9 cellular contexts compared by ENCODE assay signal in genomic region chr17:4533522-4534502, GRCh38. TPM values are rescaled to one million over a fixed set of nuclear protein-coding genes. Genes with fewer than 3 reads are reported as not detected.
A peak's percentile ranks its signal among the peaks of the same experiment; 100 is the strongest.
DNase-seq lines count a peak whose midpoint lies in the region; ATAC-seq and TF ChIP-seq lines count a peak whose summit lies in the region.
"Had no signal": no experiment of that assay in that cellular context is flagged by ENCODE, and none has a peak within 500 bp of the region (broad histone marks: within the 10 kb centered on the region; RNA-seq: fewer than 3 reads in every experiment).

No MANE protein-coding gene starts in this region.

- H3K27ac ChIP-seq in duodenal mucosa (ENCODE audit: low read depth, low read length), result peak overlapping the region; percentile 3
- H3K27ac ChIP-seq in neural progenitor cell, result no peak overlapping the region
- H3K27ac ChIP-seq: prostate gland had no signal

- no peak for ATAC-seq in HG03439 (IDR thresholded peaks at IDR 0.05; ENCODE audit: unreplicated experiment)

- H3K4me1 ChIP-seq in duodenal mucosa (ENCODE audit: control insufficient read depth in 1 of 2, insufficient read depth in 2 of 2, low read length in 2 of 2) (peaks cover 14 to 23% of the 10 kb centered on the region in 2 donors), neural progenitor cell (peaks cover 22% of the 10 kb centered on the region)
- H3K4me1 ChIP-seq: prostate gland had no signal

- H3K9me3 ChIP-seq in duodenal mucosa (ENCODE audit: control insufficient read depth in 1 of 2, low read length in 2 of 2), result no peaks in the 10 kb centered on the region
- H3K9me3 ChIP-seq in neural progenitor cell (ENCODE audit: low read depth), result no peaks in the 10 kb centered on the region
- H3K9me3 ChIP-seq: prostate gland had no signal

- H3K36me3 Mint-ChIP-seq in neural progenitor cell, result no peaks in the 10 kb centered on the region

- H3K27me3 Mint-ChIP-seq in neural progenitor cell (ENCODE audit: insufficient read depth, low read depth), result peaks cover 3% of the 10 kb centered on the region

- H3K9ac ChIP-seq in duodenal mucosa (ENCODE audit: low read depth in 1 of 2, low read length in 2 of 2) (no peak overlapping the region), neural progenitor cell (no peak overlapping the region)

- no peak overlapping the region for H3K4me3 ChIP-seq in duodenal mucosa (ENCODE audit: low read depth in 1 of 2, low read length in 2 of 2)
- no peak overlapping the region for H3K4me3 ChIP-seq in neural progenitor cell
- H3K4me3 ChIP-seq: prostate gland had no signal

- TF ChIP-seq CTCF in neural progenitor cell (IDR thresholded peaks at IDR 0.05), result peak; percentile 14

- H3K36me3 ChIP-seq in duodenal mucosa (ENCODE audit: control insufficient read depth in 1 of 2, insufficient read depth in 2 of 2, low read length in 2 of 2), result peaks cover 0 to 22% of the 10 kb centered on the region in 2 donors
- H3K36me3 ChIP-seq in neural progenitor cell, result no peaks in the 10 kb centered on the region
- H3K36me3 ChIP-seq: prostate gland had no signal

- H2AFZ ChIP-seq in neural progenitor cell (replicated peaks), result no peak overlapping the region

- no peak overlapping the region for H3K4me2 ChIP-seq in neural progenitor cell

- no peak overlapping the region for H3K4me3 Mint-ChIP-seq in neural progenitor cell

- no peaks in the 10 kb centered on the region for H3K9me3 Mint-ChIP-seq in neural progenitor cell

- H3F3A ChIP-seq in neural progenitor cell (ENCODE audit: low read depth), result peaks cover 3% of the 10 kb centered on the region

- H3K27me3 ChIP-seq in duodenal mucosa (ENCODE audit: control insufficient read depth in 1 of 2, insufficient read depth in 2 of 2, low read length in 2 of 2) (no peaks in the 10 kb centered on the region), neural progenitor cell (peaks cover 10% of the 10 kb centered on the region)

- DNase-seq in DMS 273 (lab: John Stamatoyannopoulos, UW; ENCODE audit: unreplicated experiment) (peak; percentile 80), M059J (ENCODE audit: low read depth) (peak; percentile 23), neural progenitor cell (ENCODE audit: low spot score) (peak; percentile 66), NCI-H2029 treated with DMSO at 0.1 percent for 48 hours (lab: John Stamatoyannopoulos, UW) (no peak), NCI-H146 (lab: John Stamatoyannopoulos, UW) (no peak), G401 (ENCODE audit: low spot score) (no peak)

- no peaks in the 10 kb centered on the region for H3K4me1 Mint-ChIP-seq in neural progenitor cell

- peak overlapping the region; percentile 33 for H3K27ac Mint-ChIP-seq in neural progenitor cell

- H3K79me2 ChIP-seq in neural progenitor cell (ENCODE audit: low read depth), result no peaks in the 10 kb centered on the region

- in situ Hi-C loops in G401 (cut with HindIII; ENCODE audit: low sequenced_read_pairs), result no loop called here

- H4K20me1 ChIP-seq in neural progenitor cell (ENCODE audit: low read depth), result no peaks in the 10 kb centered on the region

RNA-seq across cellular contexts. Expression of gene MYBBP1A, which starts 21.4 kb away (rescaled TPM):
- total RNA-seq in M059J (2014; rRNA removed; shearing (Covaris generic)), result 26.9 and 45.3 TPM in 2 replicates
- total RNA-seq in neural progenitor cell (ENCODE audit: low replicate concordance), result 17.4 and 44.6 TPM in 2 replicates
- 89.3 and 91.6 TPM in 2 replicates for total RNA-seq in G401 (2014; rRNA removed; shearing (Covaris generic))

RNA-seq across cellular contexts. Expression of gene GGT6, which starts 26.6 kb away (rescaled TPM):
- not detected in 2 replicates for total RNA-seq in M059J (2014; rRNA removed; shearing (Covaris generic))
- not detected in 2 replicates for total RNA-seq in neural progenitor cell (ENCODE audit: low replicate concordance)
- total RNA-seq in G401 (2014; rRNA removed; shearing (Covaris generic)), result 5.3 TPM in 1 of 2 replicates, not detected in the other

RNA-seq across cellular contexts. Expression of gene SPNS2, which starts 35.1 kb away (rescaled TPM):
- total RNA-seq in M059J (2014; rRNA removed; shearing (Covaris generic)), result 0.52 and 0.54 TPM in 2 replicates
- 0.34 and 1.7 TPM in 2 replicates for total RNA-seq in neural progenitor cell (ENCODE audit: low replicate concordance)
- 58.1 and 61.5 TPM in 2 replicates for total RNA-seq in G401 (2014; rRNA removed; shearing (Covaris generic))

RNA-seq across cellular contexts. Expression of gene SMTNL2, which starts 50.5 kb away (rescaled TPM):
- not detected in 2 replicates for total RNA-seq in M059J (2014; rRNA removed; shearing (Covaris generic))
- 3.0 and 5.2 TPM in 2 replicates for total RNA-seq in neural progenitor cell (ENCODE audit: low replicate concordance)
- total RNA-seq in G401 (2014; rRNA removed; shearing (Covaris generic)), result not detected in 2 replicates

Comparison
In these comparisons a context has a peak if more than half of its experiments do, and no peak if none do; other contexts are left out.
1. DNase-seq: peak in DMS 273 (single experiment), M059J (single experiment) and neural progenitor cell (single experiment); none in NCI-H2029 treated with DMSO at 0.1 percent for 48 hours (single experiment), NCI-H146 (single experiment) and G401 (single experiment).
2. RNA of gene SPNS2, which starts 35.1 kb away (total RNA-seq): 58.1 to 61.5 TPM in G401; 0.52 to 0.54 TPM in M059J and 0.34 to 1.7 TPM in neural progenitor cell; every median in the first group is over 10 times any median in the second.